ENCODE assay signal across 24 cellular contexts in genomic region chr4:80360102-80360501, GRCh38. TPM values are rescaled to one million over a fixed set of nuclear protein-coding genes. Genes with fewer than 3 reads are reported as not detected.
"Had no signal": no experiment of that assay in that cellular context is flagged by ENCODE, and none has a peak within 500 bp of the region (broad histone marks: within the 10 kb centered on the region; RNA-seq: fewer than 3 reads in every experiment).

No MANE protein-coding gene starts in this region.

- H3K4me1 Mint-ChIP-seq: activated B cell treated with CpG ODN at 0.5 μM for 24 hours; activated CD4-positive, alpha-beta memory T cell treated with anti-CD3 and anti-CD28 coated beads, Interleukin-2, amount 10 ng/mL, durations not matched to agents 7 days and 5 days; central memory CD8-positive, alpha-beta T cell had no signal

- H3K9me3 ChIP-seq: ascending aorta, left lung, ovary, right lobe of liver, tibial artery had no signal

- DNase-seq: activated B cell treated with CpG ODN at 0.5 μM for 24 hours; activated CD4-positive, alpha-beta memory T cell treated with anti-CD3 and anti-CD28 coated beads, Interleukin-2, amount 10 ng/mL, durations not matched to agents 7 days and 5 days; activated CD4-positive, alpha-beta T cell treated with anti-CD3 and anti-CD28 coated beads for 4 hours; activated naive CD4-positive, alpha-beta T cell treated with anti-CD3 and anti-CD28 coated beads for 36 hours; activated T-cell treated with anti-CD3 and anti-CD28 coated beads, Interleukin-2, amount 50 U/mL, for 24 hours; erythroblast; hypothalamus; left lung; mammary epithelial cell; ovary; right lobe of liver; small intestine; stimulated activated CD4-positive, alpha-beta T cell treated with anti-CD3 and anti-CD28 coated beads, Interleukin-15, amount 100 ng/mL, for 24 hours; stimulated activated CD4-positive, alpha-beta T cell treated with anti-CD3 and anti-CD28 coated beads, Interleukin-4, amount 100 ng/mL, for 1 hour; tibial artery had no signal

- H3K4me3 ChIP-seq: ascending aorta, coronary artery, left lung, ovary, right lobe of liver, tibial artery had no signal

- FAIRE-seq: endometrium, frontal cortex, keratinocyte, small intestine, urothelium cell line had no signal

- H3K4me1 ChIP-seq: ascending aorta, left lung, right lobe of liver, tibial artery had no signal

- H3K27me3 ChIP-seq: ascending aorta, ovary, right lobe of liver had no signal

- H3K4me3 Mint-ChIP-seq: activated B cell treated with CpG ODN at 0.5 μM for 24 hours; activated CD4-positive, alpha-beta memory T cell treated with anti-CD3 and anti-CD28 coated beads, Interleukin-2, amount 10 ng/mL, durations not matched to agents 7 days and 5 days; activated naive CD4-positive, alpha-beta T cell treated with anti-CD3 and anti-CD28 coated beads for 36 hours; activated T-cell treated with anti-CD3 and anti-CD28 coated beads, Interleukin-2, amount 50 U/mL, for 24 hours; central memory CD8-positive, alpha-beta T cell had no signal

- ATAC-seq: left lung had no signal

- H3K36me3 ChIP-seq: ascending aorta, left lung, ovary, right lobe of liver, tibial artery had no signal

- H3K27ac ChIP-seq: ascending aorta, coronary artery, left lung, ovary, right lobe of liver, tibial artery had no signal

- H3K27ac Mint-ChIP-seq: activated B cell treated with CpG ODN at 0.5 μM for 24 hours; activated CD4-positive, alpha-beta memory T cell treated with anti-CD3 and anti-CD28 coated beads, Interleukin-2, amount 10 ng/mL, durations not matched to agents 7 days and 5 days; activated naive CD4-positive, alpha-beta T cell treated with anti-CD3 and anti-CD28 coated beads for 36 hours; activated T-cell treated with anti-CD3 and anti-CD28 coated beads, Interleukin-2, amount 50 U/mL, for 24 hours had no signal

- H3K9me3 Mint-ChIP-seq: activated B cell treated with CpG ODN at 0.5 μM for 24 hours; activated CD4-positive, alpha-beta memory T cell treated with anti-CD3 and anti-CD28 coated beads, Interleukin-2, amount 10 ng/mL, durations not matched to agents 7 days and 5 days; activated naive CD4-positive, alpha-beta T cell treated with anti-CD3 and anti-CD28 coated beads for 36 hours; activated T-cell treated with anti-CD3 and anti-CD28 coated beads, Interleukin-2, amount 50 U/mL, for 24 hours; central memory CD8-positive, alpha-beta T cell had no signal

RNA-seq across cellular contexts. Expression of gene CFAP299, which starts 24.6 kb away (rescaled TPM):
- total RNA-seq: activated B cell treated with CpG ODN at 0.5 μM for 24 hours; activated CD4-positive, alpha-beta memory T cell treated with anti-CD3 and anti-CD28 coated beads, Interleukin-2, amount 10 ng/mL, durations not matched to agents 7 days and 5 days; activated naive CD4-positive, alpha-beta T cell treated with anti-CD3 and anti-CD28 coated beads for 36 hours; ascending aorta; mammary epithelial cell; right lobe of liver; subcutaneous adipose tissue; T-helper 2 cell treated with Interferon-gamma antibody and Interleukin-4, amounts not matched to agents 100 ng/mL and 5 ng/mL, for 36 hours had no signal
- polyA plus RNA-seq: mammary epithelial cell, small intestine had no signal
